14 cellular contexts compared by ENCODE assay signal in genomic region chr3:134544306-134544705, GRCh38.
"Had no signal": no experiment of that assay in that cellular context is flagged by ENCODE, and none has a peak within 500 bp of the region (broad histone marks: within the 10 kb centered on the region; RNA-seq: fewer than 3 reads in every experiment).

No MANE protein-coding gene starts in this region.

- DNase-seq: activated CD4-positive, alpha-beta T cell treated with anti-CD3 and anti-CD28 coated beads, Interleukin-2, amount 10 ng/mL, durations not matched to agents 7 days and 5 days; activated effector memory CD4-positive, alpha-beta T cell treated with Interleukin-2 at 50 U/mL for 16 hours; activated T-cell treated with anti-CD3 and anti-CD28 coated beads, Interleukin-2, amount 50 U/mL, for 24 hours; brain microvascular endothelial cell; dorsolateral prefrontal cortex; mucosa of descending colon; natural killer cell; nucleus accumbens; T-helper 9 cell; thyroid gland had no signal

- H3K9me3 ChIP-seq: mucosa of descending colon, right atrium auricular region, thyroid gland, vagina had no signal

- ATAC-seq: mucosa of descending colon, WTC11 had no signal

- H3K27me3 ChIP-seq: brain microvascular endothelial cell, dorsolateral prefrontal cortex, right atrium auricular region, thyroid gland, vagina had no signal

- H3K36me3 ChIP-seq: brain microvascular endothelial cell had no signal

- H3K27ac ChIP-seq: brain microvascular endothelial cell, dorsolateral prefrontal cortex, right atrium auricular region, skin epidermis, thyroid gland, vagina had no signal

- H3K4me1 ChIP-seq: right atrium auricular region, thyroid gland, vagina had no signal

- H3K4me3 ChIP-seq: dorsolateral prefrontal cortex, mucosa of descending colon, right atrium auricular region, skin epidermis, thyroid gland, vagina had no signal
